ENCODE assay signal across 2 cellular contexts in genomic region chr3:31288641-31289100, GRCh38.
TF ChIP-seq lines count a peak whose summit lies in the region.

No MANE protein-coding gene starts in this region.

TF ChIP-seq in GM23338, 12 proteins besides CTCF, POLR2A, EP300 and RAD21 (continued from another document):
- TF ChIP-seq REST (IDR thresholded peaks at IDR 0.05; ENCODE audit: unreplicated experiment): no peak
- no peak for TF ChIP-seq STAT1 (IDR thresholded peaks at IDR 0.05; ENCODE audit: unreplicated experiment)
- no peak for TF ChIP-seq ZNF462 (CRISPR knock-in tag; IDR thresholded peaks at IDR 0.05)
- TF ChIP-seq POLR2AphosphoS5 (IDR thresholded peaks at IDR 0.05; ENCODE audit: low read depth): no peak
- TF ChIP-seq CREB1 (CRISPR knock-in tag; IDR thresholded peaks at IDR 0.05; ENCODE audit: low read depth): no peak
- no peak for TF ChIP-seq JUNB (IDR thresholded peaks at IDR 0.05; ENCODE audit: unreplicated experiment)
- TF ChIP-seq ZNF331 (CRISPR knock-in tag; IDR thresholded peaks at IDR 0.05; ENCODE audit: low read depth): no peak

TF ChIP-seq in SK-N-SH treated with all-trans-retinoic acid at 6 μM for 48 hours, 23 proteins besides CTCF, POLR2A, EP300 and RAD21 (continued from another document):
- TF ChIP-seq PATZ1 (CRISPR knock-in tag; IDR thresholded peaks at IDR 0.05; ENCODE audit: borderline replicate concordance) (no peak), ARNTL (CRISPR knock-in tag; IDR thresholded peaks at IDR 0.05; ENCODE audit: borderline replicate concordance, low read depth) (no peak)
